17 cellular contexts compared by ENCODE assay signal in genomic region chr9:123655681-123656423, GRCh38.
DNase-seq lines count a peak whose midpoint lies in the region; ATAC-seq and TF ChIP-seq lines count a peak whose summit lies in the region.
"Had no signal": no experiment of that assay in that cellular context is flagged by ENCODE, and none has a peak within 500 bp of the region (broad histone marks: within the 10 kb centered on the region; RNA-seq: fewer than 3 reads in every experiment).

No MANE protein-coding gene starts in this region.

- H3K4me1 ChIP-seq in trophoblast cell (ENCODE audit: control insufficient read depth in 1 of 2, insufficient read depth in 2 of 2, low read length in 2 of 2) (no peaks in the 10 kb centered on the region), gastrocnemius medialis (no peaks in the 10 kb centered on the region), transverse colon (peaks cover 0 to 17% (median 3%) of the 10 kb centered on the region in 4 donors)

- H3K27ac ChIP-seq in WERI-Rb-1 (peak overlapping the region; percentile 83), trophoblast cell (ENCODE audit: low read depth, low read length) (no peak overlapping the region), gastrocnemius medialis (no peak overlapping the region), transverse colon (no peak overlapping the region)
- H3K27ac ChIP-seq: HL-60, SJSA1 had no signal

- H3K27ac Mint-ChIP-seq in IgD-negative memory B cell = peak overlapping the region in 2 of 3 donors; percentile 22 to 90

- H3K27me3 Mint-ChIP-seq in IgD-negative memory B cell = no peaks in the 10 kb centered on the region

- H2AFZ ChIP-seq in trophoblast cell (ENCODE audit: insufficient read depth, low read length, poor library complexity) = no peak overlapping the region

- H3K79me1 ChIP-seq in trophoblast cell (ENCODE audit: low read length) = no peaks in the 10 kb centered on the region

- no peak overlapping the region for H3K14ac ChIP-seq in trophoblast cell (ENCODE audit: low read length)

- no peak overlapping the region for H2BK12ac ChIP-seq in trophoblast cell (ENCODE audit: low read length)

- intact Hi-C loops in gastrocnemius medialis (cut with DNase I; ENCODE audit: low total_unique reads) = no loop called here
- intact Hi-C loops in transverse colon (cut with DNase I; ENCODE audit: low total_unique reads) = no loop called here

- TF ChIP-seq POLR2A in gastrocnemius medialis (IDR thresholded peaks at IDR 0.05) = no peak
- no peak for TF ChIP-seq POLR2A in transverse colon (IDR thresholded peaks at IDR 0.05)

- TF ChIP-seq EP300 in transverse colon (IDR thresholded peaks at IDR 0.05; ENCODE audit: low read depth) = no peak

- peaks cover 0 to 2% (median 0%) of the 10 kb centered on the region in 3 donors for H3K9me3 Mint-ChIP-seq in IgD-negative memory B cell
- H3K9me3 Mint-ChIP-seq: CD14-positive monocyte had no signal

- H4K12ac ChIP-seq in trophoblast cell (ENCODE audit: low read depth, low read length) = no peak overlapping the region

- H2BK120ac ChIP-seq in trophoblast cell (ENCODE audit: insufficient read depth, low read length, poor library complexity) = no peak overlapping the region

- H3K9ac ChIP-seq in trophoblast cell (ENCODE audit: low read length) = peak overlapping the region; percentile 61

- no peak for ATAC-seq in gastrocnemius medialis

- peaks cover 6% of the 10 kb centered on the region for H3K36me3 Mint-ChIP-seq in IgD-negative memory B cell

- no peak overlapping the region for H2BK5ac ChIP-seq in trophoblast cell (ENCODE audit: low read depth, low read length, poor library complexity)

- no peak overlapping the region for H3K4ac ChIP-seq in trophoblast cell (ENCODE audit: low read depth, low read length)

- DNase-seq in NCI-H82 treated with DMSO at 0.1 percent for 48 hours (lab: John Stamatoyannopoulos, UW; ENCODE audit: unreplicated experiment) (peak; percentile 16), WERI-Rb-1 (peak; percentile 62), trophoblast cell (no peak), HPDE6-E6E7 (ENCODE audit: extremely low spot score) (no peak), gastrocnemius medialis (no peak), transverse colon (no peak)
- DNase-seq: ACHN, COR-L47, Kasumi-1, MG63, NCI-H1105 treated with DMSO at 0.1 percent for 48 hours, NCI-H1694, NCI-H774 had no signal

- peaks cover 16 to 23% (median 21%) of the 10 kb centered on the region in 3 donors for H3K4me1 Mint-ChIP-seq in IgD-negative memory B cell

- TF ChIP-seq CTCF in WERI-Rb-1 (IDR thresholded peaks at IDR 0.05; ENCODE audit: low read depth, low read length) (no peak), gastrocnemius medialis (IDR thresholded peaks at IDR 0.05 in 4 of 5, conservative IDR thresholded peaks at IDR 0.05 in 1 of 5) (no peak), transverse colon (IDR thresholded peaks at IDR 0.05) (no peak)

- H3K79me2 ChIP-seq in trophoblast cell (ENCODE audit: control insufficient read depth, insufficient read depth, low read length, poor library complexity) = no peaks in the 10 kb centered on the region

- in situ Hi-C loops in gastrocnemius medialis (cut with MboI; ENCODE audit: low sequenced_read_pairs in 4 of 4) (no loop called here), transverse colon (cut with MboI; ENCODE audit: low pct_ligation_motif_present in 1 of 4, low pct_unique_long_range_greater_than_20kb in 1 of 4, low sequenced_read_pairs in 3 of 4) (no loop called here)

- H3K27me3 ChIP-seq in WERI-Rb-1 (ENCODE audit: insufficient read depth, low read depth, severe bottlenecking) = no peaks in the 10 kb centered on the region
- no peaks in the 10 kb centered on the region for H3K27me3 ChIP-seq in trophoblast cell (ENCODE audit: insufficient read depth, low read length)
- no peaks in the 10 kb centered on the region for H3K27me3 ChIP-seq in gastrocnemius medialis
- H3K27me3 ChIP-seq in transverse colon = no peaks in the 10 kb centered on the region
- H3K27me3 ChIP-seq: MG63, SJSA1 had no signal

- no CpG with 5 or more reads among the region's 9 CpGs for WGBS in trophoblast cell (ENCODE audit: extremely low coverage, insufficient coverage, insufficient read length)
- WGBS in transverse colon (ENCODE audit: low coverage in 1 of 2), 2 donors = 94 to 97% methylated on average over 6 to 9 of the region's 9 CpGs

- H3K23ac ChIP-seq in trophoblast cell (ENCODE audit: low read length) = no peak overlapping the region

- no peak overlapping the region for H4K91ac ChIP-seq in trophoblast cell (ENCODE audit: low read depth, low read length)

- no peaks in the 10 kb centered on the region for H3K9me3 ChIP-seq in WERI-Rb-1 (ENCODE audit: severe bottlenecking)
- no peaks in the 10 kb centered on the region for H3K9me3 ChIP-seq in trophoblast cell (ENCODE audit: insufficient read depth, low read depth, low read length)
- no peaks in the 10 kb centered on the region for H3K9me3 ChIP-seq in gastrocnemius medialis
- H3K9me3 ChIP-seq in transverse colon = no peaks in the 10 kb centered on the region
- H3K9me3 ChIP-seq: MG63, SJSA1 had no signal

- no peak overlapping the region for H3K4me2 ChIP-seq in trophoblast cell (ENCODE audit: low read length)

- 0 out of 2 replicates have a peak overlapping the region, but pooled peaks have one; percentile 12 for H3K4me3 ChIP-seq in WERI-Rb-1 (ENCODE audit: low read depth, low read length)
- peak overlapping the region; percentile 38 for H3K4me3 ChIP-seq in trophoblast cell (ENCODE audit: low read depth, low read length)
- H3K4me3 ChIP-seq in gastrocnemius medialis = no peak overlapping the region
- no peak overlapping the region for H3K4me3 ChIP-seq in transverse colon
- H3K4me3 ChIP-seq: MG63, SJSA1 had no signal

- no peak overlapping the region for H2AK5ac ChIP-seq in trophoblast cell (ENCODE audit: low read length)

- H3K18ac ChIP-seq in trophoblast cell (ENCODE audit: low read length) = no peak overlapping the region

- no peak overlapping the region for H4K8ac ChIP-seq in trophoblast cell (ENCODE audit: low read depth, low read length)

- peaks cover 3% of the 10 kb centered on the region for H3K36me3 ChIP-seq in WERI-Rb-1
- no peaks in the 10 kb centered on the region for H3K36me3 ChIP-seq in trophoblast cell (ENCODE audit: control insufficient read depth in 1 of 2, insufficient read depth in 2 of 2, low read length in 2 of 2)
- H3K36me3 ChIP-seq in gastrocnemius medialis = no peaks in the 10 kb centered on the region
- H3K36me3 ChIP-seq in transverse colon = no peaks in the 10 kb centered on the region
- H3K36me3 ChIP-seq: MG63, SJSA1 had no signal

- peak overlapping the region in 2 of 4 donors; percentile 57 to 66 for H3K4me3 Mint-ChIP-seq in IgD-negative memory B cell
- H3K4me3 Mint-ChIP-seq: CD14-positive monocyte had no signal

Comparison
In these comparisons a context has a peak if more than half of its experiments do, and no peak if none do; other contexts are left out.
1. DNase-seq: peak in NCI-H82 treated with DMSO at 0.1 percent for 48 hours (single experiment) and WERI-Rb-1 (single experiment); none in trophoblast cell (0 of 2), HPDE6-E6E7 (single experiment), gastrocnemius medialis (0 of 2) and transverse colon (single experiment).
2. H3K4me3 ChIP-seq: peak in WERI-Rb-1 (single experiment) and trophoblast cell (single experiment); none in gastrocnemius medialis (0 of 4) and transverse colon (0 of 4).